14 cellular contexts compared by ENCODE assay signal in the genomic region with DNA sequence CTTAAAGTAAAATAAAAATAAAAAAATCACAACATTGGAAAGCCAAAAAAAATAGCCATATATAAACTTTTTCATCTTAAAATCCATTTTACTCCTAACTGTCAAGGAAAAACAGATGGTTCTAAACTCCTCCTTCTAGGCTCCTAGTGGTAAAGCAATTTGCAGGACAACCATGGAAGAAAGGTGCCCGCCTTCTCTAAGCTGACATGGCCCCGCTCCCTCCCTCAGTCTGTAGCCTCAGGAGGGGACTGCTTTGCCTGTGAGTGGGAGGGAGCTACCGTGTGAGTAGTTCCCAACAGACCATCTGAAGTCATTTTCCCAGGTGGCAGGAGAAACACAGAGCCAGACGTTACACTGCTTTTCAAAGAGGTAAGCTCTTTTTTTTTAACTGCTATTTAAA.
DNase-seq lines count a peak whose midpoint lies in the region; FAIRE-seq and TF ChIP-seq lines count a peak whose summit lies in the region.
"Had no signal": no experiment of that assay in that cellular context is flagged by ENCODE, and none has a peak within 500 bp of the region (broad histone marks: within the 10 kb centered on the region; RNA-seq: fewer than 3 reads in every experiment).

No MANE protein-coding gene starts in this region.

- H3K9ac ChIP-seq in H1 (replicated peaks in 1 of 4; ENCODE audit: extremely low read depth in 1 of 4, low read depth in 3 of 4, low read length in 3 of 4) (no peak overlapping the region), neural progenitor cell (no peak overlapping the region)
- H3K9ac ChIP-seq: GM23248 had no signal

- H2BK12ac ChIP-seq in H1 (ENCODE audit: low read depth, low read length) = no peak overlapping the region

- H3F3A ChIP-seq in neural progenitor cell (ENCODE audit: low read depth) = no peaks in the 10 kb centered on the region

- no peak overlapping the region for H3K56ac ChIP-seq in H1 (replicated peaks; ENCODE audit: insufficient read length, low read depth, low read length)

- no peak for TF ChIP-seq EP300 in H1 (IDR thresholded peaks at IDR 0.05; ENCODE audit: borderline replicate concordance in 1 of 2, low read depth in 2 of 2, low read length in 2 of 2)

- H4K8ac ChIP-seq in H1 (ENCODE audit: extremely low read depth, insufficient read depth, low read length) = no peak overlapping the region

- no peaks in the 10 kb centered on the region for H3K4me1 Mint-ChIP-seq in activated CD4-positive, alpha-beta T cell treated with anti-CD3 and anti-CD28 coated beads, Interleukin-2, amount 10 ng/mL, durations not matched to agents 24 days and 14 days
- H3K4me1 Mint-ChIP-seq in neural progenitor cell = no peaks in the 10 kb centered on the region
- H3K4me1 Mint-ChIP-seq: CD4-positive, CD25-positive, alpha-beta regulatory T cell had no signal

- DNase-seq in activated CD4-positive, alpha-beta T cell treated with anti-CD3 and anti-CD28 coated beads, Interleukin-2, amount 10 ng/mL, durations not matched to agents 24 days and 14 days = peak; percentile 22
- DNase-seq in activated CD4-positive, alpha-beta T cell treated with anti-CD3 and anti-CD28 coated beads, Interleukin-2, amount 50 U/mL, for 48 hours = no peak
- DNase-seq in H1 (ENCODE audit: low read depth in 1 of 2, low spot score in 2 of 2) (no peak), neural progenitor cell (ENCODE audit: low spot score) (no peak), posterior cingulate gyrus (no peak), GM03348 (ENCODE audit: low spot score) (no peak)
- DNase-seq in NK-92 treated with Interleukin-12 subunit alpha and Interleukin-12 subunit beta, amount 100 ng/mL, for 24 hours (lab: John Stamatoyannopoulos, UW) = no peak
- DNase-seq: CD4-positive, CD25-positive, alpha-beta regulatory T cell; DMS53; GF-D8; GM23248; HCEC 1CT had no signal

- H2AK5ac ChIP-seq in H1 (ENCODE audit: low read depth, low read length) = no peak overlapping the region

- no peaks in the 10 kb centered on the region for H3K9me3 ChIP-seq in H1 (ENCODE audit: insufficient read depth in 2 of 2, low read depth in 1 of 2, low read length in 1 of 2)
- no peaks in the 10 kb centered on the region for H3K9me3 ChIP-seq in neural progenitor cell (ENCODE audit: low read depth)

- no peak overlapping the region for H3K23ac ChIP-seq in H1 (ENCODE audit: insufficient read length)

- H3K4me2 ChIP-seq in H1 (ENCODE audit: insufficient read depth in 1 of 2, low read depth in 2 of 2, low read length in 2 of 2) (no peak overlapping the region), neural progenitor cell (no peak overlapping the region)

- H2BK15ac ChIP-seq in H1 (ENCODE audit: low read length) = no peak overlapping the region

- no peak for TF ChIP-seq POLR2A in H1 (IDR thresholded peaks at IDR 0.05; ENCODE audit: control extremely low read depth in 1 of 2, low read depth in 2 of 2, low read length in 2 of 2)

- WGBS in H1 (ENCODE audit: extremely low coverage in 1 of 2, insufficient coverage in 1 of 2, insufficient read length in 1 of 2, insufficient replicate concordance in 2 of 2, low coverage in 1 of 2, low lambda C conversion rate in 2 of 2, missing lambda C conversion rate in 1 of 2), 2 experiments = 48% methylated on average over 4 of the region's 4 CpGs; no CpG with 5 or more reads in 1 of the 2 experiments

- no peak overlapping the region for H3K4me3 Mint-ChIP-seq in activated CD4-positive, alpha-beta T cell treated with anti-CD3 and anti-CD28 coated beads, Interleukin-2, amount 10 ng/mL, durations not matched to agents 24 days and 14 days
- H3K4me3 Mint-ChIP-seq in neural progenitor cell = no peak overlapping the region
- H3K4me3 Mint-ChIP-seq: CD4-positive, CD25-positive, alpha-beta regulatory T cell had no signal

- no peak for FAIRE-seq in H1 (lab: Jason Lieb, UNC)
- FAIRE-seq: K562 had no signal

- no peak overlapping the region for H2BK20ac ChIP-seq in H1 (ENCODE audit: low read length)

- no peaks in the 10 kb centered on the region for H3K36me3 Mint-ChIP-seq in activated CD4-positive, alpha-beta T cell treated with anti-CD3 and anti-CD28 coated beads, Interleukin-2, amount 10 ng/mL, durations not matched to agents 24 days and 14 days (ENCODE audit: low read depth)
- no peaks in the 10 kb centered on the region for H3K36me3 Mint-ChIP-seq in neural progenitor cell
- H3K36me3 Mint-ChIP-seq: CD4-positive, CD25-positive, alpha-beta regulatory T cell had no signal

- peak overlapping the region; percentile 78 for H3K4ac ChIP-seq in H1 (replicated peaks; ENCODE audit: insufficient read length, low read depth, low read length)

- H3K27me3 ChIP-seq in H1 (replicated peaks in 1 of 4; ENCODE audit: control insufficient read depth in 3 of 4, extremely low read depth in 1 of 4, insufficient read depth in 3 of 4, low read length in 3 of 4) (no peaks in the 10 kb centered on the region), neural progenitor cell (no peaks in the 10 kb centered on the region)

- no peaks in the 10 kb centered on the region for H4K20me1 ChIP-seq in H1 (replicated peaks in 1 of 2; ENCODE audit: control insufficient read depth in 1 of 2, insufficient read depth in 2 of 2, low read length in 2 of 2)
- H4K20me1 ChIP-seq in neural progenitor cell (ENCODE audit: low read depth) = no peaks in the 10 kb centered on the region

- no peaks in the 10 kb centered on the region for H3K27me3 Mint-ChIP-seq in activated CD4-positive, alpha-beta T cell treated with anti-CD3 and anti-CD28 coated beads, Interleukin-2, amount 10 ng/mL, durations not matched to agents 24 days and 14 days
- peaks cover 7% of the 10 kb centered on the region for H3K27me3 Mint-ChIP-seq in neural progenitor cell (ENCODE audit: insufficient read depth, low read depth)
- H3K27me3 Mint-ChIP-seq: CD4-positive, CD25-positive, alpha-beta regulatory T cell had no signal

- no peaks in the 10 kb centered on the region for H3K23me2 ChIP-seq in H1 (ENCODE audit: low read depth, low read length)

- no peaks in the 10 kb centered on the region for H3K4me1 ChIP-seq in H1 (replicated peaks in 1 of 4; ENCODE audit: control insufficient read depth in 3 of 4, insufficient read depth in 4 of 4, low read length in 3 of 4)
- H3K4me1 ChIP-seq in neural progenitor cell = no peaks in the 10 kb centered on the region

- H3K14ac ChIP-seq in H1 (ENCODE audit: insufficient read length) = no peak overlapping the region

- H3K27ac ChIP-seq in H1 (ENCODE audit: low read depth, low read length) (no peak overlapping the region), neural progenitor cell (no peak overlapping the region)
- H3K27ac ChIP-seq: 22Rv1, GM23248 had no signal

- H3K79me1 ChIP-seq in H1 (ENCODE audit: low read depth, low read length) = no peaks in the 10 kb centered on the region

- H3K36me3 ChIP-seq in H1 (ENCODE audit: control insufficient read depth in 2 of 4, insufficient read depth in 4 of 4, low read length in 3 of 4) (no peaks in the 10 kb centered on the region), neural progenitor cell (no peaks in the 10 kb centered on the region)

- no peak overlapping the region for H3K27ac Mint-ChIP-seq in activated CD4-positive, alpha-beta T cell treated with anti-CD3 and anti-CD28 coated beads, Interleukin-2, amount 10 ng/mL, durations not matched to agents 24 days and 14 days
- H3K27ac Mint-ChIP-seq in neural progenitor cell = no peak overlapping the region
- H3K27ac Mint-ChIP-seq: CD4-positive, CD25-positive, alpha-beta regulatory T cell had no signal

- H4K91ac ChIP-seq in H1 (replicated peaks; ENCODE audit: insufficient read length, low read length) = no peak overlapping the region

- no peak overlapping the region for H2BK120ac ChIP-seq in H1 (replicated peaks; ENCODE audit: low read depth, low read length)

- intact Hi-C loops in activated CD4-positive, alpha-beta T cell treated with anti-CD3 and anti-CD28 coated beads, Interleukin-2, amount 10 ng/mL, durations not matched to agents 24 days and 14 days (cut with micrococcal nuclease) = no loop called here
- intact Hi-C loops in posterior cingulate gyrus (cut with DNase I) = no loop called here

- TF ChIP-seq CTCF in H1 (IDR thresholded peaks at IDR 0.05; ENCODE audit: control extremely low read depth in 1 of 3, insufficient read depth in 1 of 3, low read depth in 1 of 3, low read length in 3 of 3) = no peak
- TF ChIP-seq CTCF in neural progenitor cell (IDR thresholded peaks at IDR 0.05) = no peak

- TF ChIP-seq RAD21 in H1 (IDR thresholded peaks at IDR 0.05 in 1 of 2, conservative IDR thresholded peaks at IDR 0.05 in 1 of 2; ENCODE audit: low read depth in 2 of 2, low read length in 2 of 2) = no peak

- CTCF ChIA-PET in H1 (lab: Charles Lee; ENCODE audit: partially characterized antibody) = interaction anchor here (0.6 kb wide), 1 partner anchor 281 kb away, joined by 3 read pairs; no protein-coding TSS in a partner anchor

- H3K18ac ChIP-seq in H1 (ENCODE audit: extremely low read depth, low read length) = no peak overlapping the region

- no peak overlapping the region for H2BK5ac ChIP-seq in H1 (ENCODE audit: low read depth, low read length)

- no peaks in the 10 kb centered on the region for H3K79me2 ChIP-seq in H1 (ENCODE audit: control insufficient read depth in 1 of 2, insufficient read depth in 2 of 2, low read length in 2 of 2)
- no peaks in the 10 kb centered on the region for H3K79me2 ChIP-seq in neural progenitor cell (ENCODE audit: low read depth)

- H3K4me3 ChIP-seq in H1 (ENCODE audit: extremely low read depth in 1 of 4, insufficient read depth in 2 of 4, low read depth in 3 of 4, low read length in 4 of 4) (no peak overlapping the region), neural progenitor cell (no peak overlapping the region)
- H3K4me3 ChIP-seq: GM23248, K562 had no signal

- H4K5ac ChIP-seq in H1 (ENCODE audit: insufficient read length, low read depth, low read length) = no peak overlapping the region

- H3K9me3 Mint-ChIP-seq in activated CD4-positive, alpha-beta T cell treated with anti-CD3 and anti-CD28 coated beads, Interleukin-2, amount 10 ng/mL, durations not matched to agents 24 days and 14 days = peaks cover 5% of the 10 kb centered on the region
- H3K9me3 Mint-ChIP-seq in neural progenitor cell = peaks cover 3% of the 10 kb centered on the region

- POLR2A ChIA-PET in H1 (lab: Charles Lee; ENCODE audit: partially characterized antibody) = no interaction called here

- H2AFZ ChIP-seq in H1 (ENCODE audit: low read length) (no peak overlapping the region), neural progenitor cell (replicated peaks) (peak overlapping the region; percentile 65)
- H2AFZ ChIP-seq: GM23248 had no signal

TF ChIP-seq in H1, 55 proteins besides CTCF, POLR2A, EP300 and RAD21:
- TF ChIP-seq POLR2AphosphoS5 (IDR thresholded peaks at IDR 0.05; ENCODE audit: low read depth, low read length) = no peak
